ENCODE assay signal across 28 cellular contexts in genomic region chr1:163124812-163125211, GRCh38. TPM values are rescaled to one million over a fixed set of nuclear protein-coding genes. Genes with fewer than 3 reads are reported as not detected.
DNase-seq lines count a peak whose midpoint lies in the region; FAIRE-seq and TF ChIP-seq lines count a peak whose summit lies in the region.
"Had no signal": no experiment of that assay in that cellular context is flagged by ENCODE, and none has a peak within 500 bp of the region (broad histone marks: within the 10 kb centered on the region; RNA-seq: fewer than 3 reads in every experiment).

No MANE protein-coding gene starts in this region.

- no peaks in the 10 kb centered on the region for H3K36me3 ChIP-seq in astrocyte (ENCODE audit: insufficient read depth, low read length)
- no peaks in the 10 kb centered on the region for H3K36me3 ChIP-seq in esophagus muscularis mucosa
- no peaks in the 10 kb centered on the region for H3K36me3 ChIP-seq in stomach smooth muscle (ENCODE audit: control insufficient read depth in 2 of 2, insufficient read depth in 2 of 2, low read length in 2 of 2)
- no peaks in the 10 kb centered on the region for H3K36me3 ChIP-seq in tibial artery
- H3K36me3 ChIP-seq in brain microvascular endothelial cell (replicated peaks): no peaks in the 10 kb centered on the region
- no peaks in the 10 kb centered on the region for H3K36me3 ChIP-seq in esophagus squamous epithelium
- H3K36me3 ChIP-seq: BLaER1 had no signal

- WGBS in esophagus muscularis mucosa: 46% methylated on average over 4 of the region's 4 CpGs
- 58 to 65% methylated on average over 4 of the region's 4 CpGs for WGBS in esophagus squamous epithelium, 2 donors

- no peaks in the 10 kb centered on the region for H3K27me3 ChIP-seq in astrocyte (ENCODE audit: insufficient read depth, low read length)
- no peaks in the 10 kb centered on the region for H3K27me3 ChIP-seq in esophagus muscularis mucosa
- no peaks in the 10 kb centered on the region for H3K27me3 ChIP-seq in stomach smooth muscle (ENCODE audit: control insufficient read depth in 1 of 2, insufficient read depth in 2 of 2, low read length in 2 of 2)
- H3K27me3 ChIP-seq in tibial artery: no peaks in the 10 kb centered on the region
- no peaks in the 10 kb centered on the region for H3K27me3 ChIP-seq in brain microvascular endothelial cell (replicated peaks)
- no peaks in the 10 kb centered on the region for H3K27me3 ChIP-seq in esophagus squamous epithelium
- H3K27me3 ChIP-seq: BE2C, BLaER1 had no signal

- H3K4me1 Mint-ChIP-seq in astrocyte (ENCODE audit: low read depth, unreplicated experiment): no peaks in the 10 kb centered on the region
- H3K4me1 Mint-ChIP-seq: CD14-positive monocyte; CD4-positive, alpha-beta memory T cell; CD4-positive, CD25-positive, alpha-beta regulatory T cell; CD8-positive, alpha-beta memory T cell had no signal

- H3K9ac ChIP-seq in astrocyte (ENCODE audit: low read length) (no peak overlapping the region), stomach smooth muscle (ENCODE audit: low read length in 2 of 2) (no peak overlapping the region)
- H3K9ac ChIP-seq: BLaER1 had no signal

- H3K4me3 ChIP-seq in astrocyte (ENCODE audit: insufficient read depth, low read depth, low read length) (no peak overlapping the region), esophagus muscularis mucosa (no peak overlapping the region), stomach smooth muscle (ENCODE audit: low read length in 2 of 2) (peak overlapping the region in 1 of 2 donors; percentile 1), tibial artery (peak overlapping the region in 1 of 2 donors; percentile 12), brain microvascular endothelial cell (ENCODE audit: low read depth, low read length) (no peak overlapping the region), esophagus squamous epithelium (no peak overlapping the region)
- H3K4me3 ChIP-seq: BLaER1, GM12878 had no signal

- no peaks in the 10 kb centered on the region for H4K20me1 ChIP-seq in astrocyte (ENCODE audit: insufficient read depth, low read length)
- H4K20me1 ChIP-seq: BLaER1 had no signal

- H2AFZ ChIP-seq in astrocyte (ENCODE audit: low read depth, low read length): no peak overlapping the region

- H3K9me3 Mint-ChIP-seq in astrocyte (ENCODE audit: unreplicated experiment): no peaks in the 10 kb centered on the region
- H3K9me3 Mint-ChIP-seq: CD8-positive, alpha-beta memory T cell had no signal

- DNase-seq in astrocyte (ENCODE audit: low read depth) (no peak), esophagus muscularis mucosa (ENCODE audit: extremely low spot score) (no peak), tibial artery (no peak), cardiac septum (ENCODE audit: low spot score) (no peak), OCI-M1 (lab: John Stamatoyannopoulos, UW) (no peak), brain microvascular endothelial cell (no peak), esophagus squamous epithelium (lab: John Stamatoyannopoulos, UW) (no peak)
- DNase-seq: 8988T; ACHN; BE2C; C1 segment of cervical spinal cord; CD4-positive, alpha-beta memory T cell; CD4-positive, CD25-positive, alpha-beta regulatory T cell; CD8-positive, alpha-beta memory T cell; COR-L47; DMS 273 treated with DMSO at 0.1 percent for 48 hours; DMS153; DMS53; DMS79; DND-41; EL; GDM1 had no signal

- H3K27ac Mint-ChIP-seq in astrocyte (ENCODE audit: unreplicated experiment): no peak overlapping the region
- H3K27ac Mint-ChIP-seq: CD14-positive monocyte; CD4-positive, alpha-beta memory T cell; CD4-positive, CD25-positive, alpha-beta regulatory T cell; CD8-positive, alpha-beta memory T cell had no signal

- TF ChIP-seq CTCF in astrocyte (IDR thresholded peaks at IDR 0.05; ENCODE audit: insufficient read depth, low read depth, low read length) (no peak), esophagus muscularis mucosa (IDR thresholded peaks at IDR 0.05) (no peak), tibial artery (IDR thresholded peaks at IDR 0.05) (no peak), brain microvascular endothelial cell (IDR thresholded peaks at IDR 0.05; ENCODE audit: low read depth, low read length, missing control alignments) (no peak), esophagus squamous epithelium (IDR thresholded peaks at IDR 0.05) (no peak)

- peaks cover 3% of the 10 kb centered on the region for H3K27me3 Mint-ChIP-seq in astrocyte (ENCODE audit: low read depth, unreplicated experiment)

- H3K27ac ChIP-seq in astrocyte (ENCODE audit: low read depth, low read length) (no peak overlapping the region), esophagus muscularis mucosa (replicated peaks in 1 of 4) (peak overlapping the region; percentile 51 to 68 (median 54)), stomach smooth muscle (ENCODE audit: low read length) (peak overlapping the region; percentile 53), tibial artery (peak overlapping the region; percentile 59 to 75), brain microvascular endothelial cell (no peak overlapping the region), esophagus squamous epithelium (no peak overlapping the region)
- H3K27ac ChIP-seq: BLaER1 had no signal

- H3K4me2 ChIP-seq in astrocyte (ENCODE audit: low read length): no peak overlapping the region
- H3K4me2 ChIP-seq: BLaER1 had no signal

- TF ChIP-seq POLR2A in esophagus muscularis mucosa (IDR thresholded peaks at IDR 0.05; ENCODE audit: low read depth): no peak
- TF ChIP-seq POLR2A in esophagus squamous epithelium (IDR thresholded peaks at IDR 0.05): no peak

- H3K4me3 Mint-ChIP-seq in astrocyte (ENCODE audit: unreplicated experiment): no peak overlapping the region
- H3K4me3 Mint-ChIP-seq: CD4-positive, alpha-beta memory T cell; CD4-positive, CD25-positive, alpha-beta regulatory T cell; CD8-positive, alpha-beta memory T cell had no signal

- intact Hi-C loops in esophagus muscularis mucosa (cut with DNase I): no loop called here
- intact Hi-C loops in tibial artery (cut with DNase I; ENCODE audit: low total_unique reads): no loop called here
- intact Hi-C loops in cardiac septum (cut with DNase I): no loop called here
- intact Hi-C loops in esophagus squamous epithelium (cut with DNase I): no loop called here

- no peaks in the 10 kb centered on the region for H3K79me2 ChIP-seq in astrocyte (ENCODE audit: insufficient read depth, low read length)

- no peaks in the 10 kb centered on the region for H3K4me1 ChIP-seq in astrocyte (ENCODE audit: insufficient read depth, low read length)
- peaks cover 0 to 34% (median 21%) of the 10 kb centered on the region in 4 donors for H3K4me1 ChIP-seq in esophagus muscularis mucosa
- peaks cover 14% of the 10 kb centered on the region for H3K4me1 ChIP-seq in stomach smooth muscle (ENCODE audit: control insufficient read depth, insufficient read depth, low read length)
- H3K4me1 ChIP-seq in tibial artery: peaks cover 0 to 60% (median 4%) of the 10 kb centered on the region in 4 donors
- no peaks in the 10 kb centered on the region for H3K4me1 ChIP-seq in esophagus squamous epithelium
- H3K4me1 ChIP-seq: BLaER1 had no signal

- H3K36me3 Mint-ChIP-seq in astrocyte (ENCODE audit: low read depth, unreplicated experiment): no peaks in the 10 kb centered on the region
- H3K36me3 Mint-ChIP-seq: CD14-positive monocyte; CD4-positive, alpha-beta memory T cell; CD4-positive, CD25-positive, alpha-beta regulatory T cell; CD8-positive, alpha-beta memory T cell had no signal

- no peak for TF ChIP-seq EP300 in esophagus muscularis mucosa (IDR thresholded peaks at IDR 0.05)

- FAIRE-seq in astrocyte (lab: Jason Lieb, UNC): peak; percentile 20
- FAIRE-seq: GM12878, GM12892, GM18507 had no signal

- H3K9me3 ChIP-seq in astrocyte (ENCODE audit: insufficient read depth, low read depth, low read length) (no peaks in the 10 kb centered on the region), esophagus muscularis mucosa (no peaks in the 10 kb centered on the region), stomach smooth muscle (ENCODE audit: control insufficient read depth in 2 of 2, low read length in 2 of 2) (no peaks in the 10 kb centered on the region), tibial artery (no peaks in the 10 kb centered on the region), esophagus squamous epithelium (no peaks in the 10 kb centered on the region)
- H3K9me3 ChIP-seq: BE2C, BLaER1 had no signal

- in situ Hi-C loops in brain microvascular endothelial cell (cut with HindIII; ENCODE audit: low pct_ligation_motif_present, low sequenced_read_pairs): no loop called here

RNA-seq across cellular contexts. Expression of gene RGS4, which starts 55.7 kb away (rescaled TPM):
- total RNA-seq in astrocyte (16.2 and 23.8 TPM in 2 replicates), esophagus muscularis mucosa (10 to 100 TPM; 15.8 to 39.9 (median 24.0) TPM), cardiac septum (10.7 TPM), esophagus squamous epithelium (1 to 10 TPM in 1 of 4 donors, under 1 TPM in 2, not detected in 1; 0.26 to 1.5 (median 0.70) TPM)
- total RNA-seq: CD4-positive, alpha-beta memory T cell; CD4-positive, CD25-positive, alpha-beta regulatory T cell; CD8-positive, alpha-beta memory T cell; GM12878 had no signal

Comparison
In these comparisons a context has a peak if more than half of its experiments do, and no peak if none do; other contexts are left out.
1. H3K27ac ChIP-seq: peak in esophagus muscularis mucosa (4 of 4), stomach smooth muscle (single experiment) and tibial artery (2 of 2); none in astrocyte (single experiment), brain microvascular endothelial cell (single experiment) and esophagus squamous epithelium (0 of 4).